Comparison of ENCODE assay signal across 26 cellular contexts in the genomic region with DNA sequence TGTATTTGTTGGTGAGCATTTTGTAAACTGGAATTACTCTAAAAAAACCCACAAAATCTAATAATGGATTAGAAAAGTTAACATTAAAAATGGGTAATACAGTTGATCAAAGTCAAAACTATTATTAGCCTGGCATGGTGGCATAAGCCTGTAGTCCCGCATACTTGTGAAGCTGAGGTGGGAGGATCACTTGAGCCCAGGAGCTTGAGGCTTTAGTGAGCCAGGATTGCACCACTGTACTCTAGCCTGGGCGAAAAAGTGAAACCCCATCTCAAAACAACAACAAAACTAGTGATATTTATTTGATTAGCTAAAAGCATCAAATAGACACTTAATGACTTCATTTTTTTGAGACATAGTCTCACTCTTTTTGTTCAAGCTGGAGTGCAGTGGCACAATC. TPM values are rescaled to one million over a fixed set of nuclear protein-coding genes. Genes with fewer than 3 reads are reported as not detected.
DNase-seq lines count a peak whose midpoint lies in the region; TF ChIP-seq lines count a peak whose summit lies in the region.
"Had no signal": no experiment of that assay in that cellular context is flagged by ENCODE, and none has a peak within 500 bp of the region (broad histone marks: within the 10 kb centered on the region; RNA-seq: fewer than 3 reads in every experiment).

No MANE protein-coding gene starts in this region.

- H3K9ac ChIP-seq in endodermal cell (ENCODE audit: extremely low read depth, low read length, poor library complexity, severe bottlenecking), result no peak overlapping the region
- H3K9ac ChIP-seq: KMS-11 had no signal

- peaks cover 48% of the 10 kb centered on the region for H3K36me3 Mint-ChIP-seq in activated T-cell treated with anti-CD3 and anti-CD28 coated beads, Interleukin-2, amount 50 U/mL, for 24 hours (ENCODE audit: low read depth)
- H3K36me3 Mint-ChIP-seq in IgD-negative memory B cell (no peaks in the 10 kb centered on the region), endodermal cell (ENCODE audit: low read depth) (peaks cover 3% of the 10 kb centered on the region)

- peaks cover 72% of the 10 kb centered on the region for H3K4me1 Mint-ChIP-seq in activated T-cell treated with anti-CD3 and anti-CD28 coated beads, Interleukin-2, amount 50 U/mL, for 24 hours (ENCODE audit: low read depth)
- H3K4me1 Mint-ChIP-seq in IgD-negative memory B cell, result peaks cover 46 to 59% (median 56%) of the 10 kb centered on the region in 3 donors
- peaks cover 14% of the 10 kb centered on the region for H3K4me1 Mint-ChIP-seq in endodermal cell

- H3K36me3 ChIP-seq in suprapubic skin (no peaks in the 10 kb centered on the region), endodermal cell (ENCODE audit: control insufficient read depth, insufficient read depth, low read length) (no peaks in the 10 kb centered on the region)
- H3K36me3 ChIP-seq: right atrium auricular region had no signal

- H3K4me3 ChIP-seq in fibroblast of villous mesenchyme (ENCODE audit: low read depth, low read length) (no peak overlapping the region), suprapubic skin (no peak overlapping the region), endodermal cell (ENCODE audit: low read length) (no peak overlapping the region)
- H3K4me3 ChIP-seq: A549, right atrium auricular region had no signal

- H3K27ac ChIP-seq in suprapubic skin (peak overlapping the region; percentile 51), endodermal cell (ENCODE audit: low read depth, low read length) (no peak overlapping the region)
- H3K27ac ChIP-seq: A549, KMS-11, right atrium auricular region had no signal

- H3K4me1 ChIP-seq in suprapubic skin, result peaks cover 59% of the 10 kb centered on the region
- H3K4me1 ChIP-seq in endodermal cell (ENCODE audit: control insufficient read depth, insufficient read depth, low read length), result no peaks in the 10 kb centered on the region

- peak overlapping the region; percentile 57 for H3K27ac Mint-ChIP-seq in activated T-cell treated with anti-CD3 and anti-CD28 coated beads, Interleukin-2, amount 50 U/mL, for 24 hours
- H3K27ac Mint-ChIP-seq in IgD-negative memory B cell (peak overlapping the region; percentile 46 to 72 (median 64)), endodermal cell (no peak overlapping the region)
- H3K27ac Mint-ChIP-seq: activated CD4-positive, alpha-beta T cell treated with anti-CD3 and anti-CD28 coated beads, Interleukin-2, amount 10 ng/mL, durations not matched to agents 24 days and 14 days; activated naive CD4-positive, alpha-beta T cell treated with anti-CD3 and anti-CD28 coated beads, Interleukin-2, amount 10 ng/mL, durations not matched to agents 7 days and 5 days; mesothelial cell of epicardium; stimulated activated naive CD8-positive, alpha-beta T cell treated with anti-CD3 and anti-CD28 coated beads, Interleukin-15, Interleukin-2, amounts not matched to agents 100 ng/mL and 50 ng/mL, for 24 hours had no signal

- no peak for DNase-seq in activated T-cell treated with anti-CD3 and anti-CD28 coated beads, Interleukin-2, amount 50 U/mL, for 24 hours
- DNase-seq in activated T-cell treated with anti-CD3 and anti-CD28 coated beads, Interleukin-2, amount 50 U/mL, for 1 hour, result no peak
- DNase-seq in fibroblast of villous mesenchyme (ENCODE audit: low read depth), result peak; percentile 40
- DNase-seq in suprapubic skin (ENCODE audit: low spot score in 2 of 2), result no peak
- DNase-seq in NCI-H748 treated with DMSO at 0.1 percent for 48 hours (lab: John Stamatoyannopoulos, UW), result no peak
- no peak for DNase-seq in NOMO-1 (lab: John Stamatoyannopoulos, UW; ENCODE audit: unreplicated experiment in 2 of 2)
- DNase-seq in endodermal cell, result no peak
- DNase-seq: activated CD4-positive, alpha-beta T cell treated with anti-CD3 and anti-CD28 coated beads, Interleukin-2, amount 10 ng/mL, durations not matched to agents 24 days and 14 days; activated naive CD4-positive, alpha-beta T cell treated with anti-CD3 and anti-CD28 coated beads, Interleukin-2, amount 10 ng/mL, durations not matched to agents 7 days and 5 days; amygdala; COR-L47; DMS79 treated with DMSO at 0.1 percent for 48 hours; dorsolateral prefrontal cortex; MV-4-11; naive thymus-derived CD4-positive, alpha-beta T cell; NCI-H510A; stimulated activated CD4-positive, alpha-beta T cell treated with anti-CD3 and anti-CD28 coated beads, Interleukin-12 subunit alpha, Interleukin-12 subunit beta, amount 100 ng/mL, for 4 hours; T-helper 2 cell; trophoblast cell had no signal

- no peaks in the 10 kb centered on the region for H3K27me3 ChIP-seq in suprapubic skin
- H3K27me3 ChIP-seq in endodermal cell (ENCODE audit: control insufficient read depth, insufficient read depth, low read length, poor library complexity, severe bottlenecking), result no peaks in the 10 kb centered on the region
- H3K27me3 ChIP-seq: dorsolateral prefrontal cortex, right atrium auricular region had no signal

- 37% methylated on average over 2 of the region's 2 CpGs for WGBS in suprapubic skin
- WGBS in endodermal cell (ENCODE audit: insufficient coverage in 1 of 2, insufficient read length in 1 of 2), 2 experiments, result 94 to 100% methylated on average over 2 of the region's 2 CpGs

- no peak for TF ChIP-seq POLR2A in suprapubic skin (IDR thresholded peaks at IDR 0.05)

- no peak overlapping the region for H3K4me3 Mint-ChIP-seq in activated T-cell treated with anti-CD3 and anti-CD28 coated beads, Interleukin-2, amount 50 U/mL, for 24 hours
- H3K4me3 Mint-ChIP-seq in IgD-negative memory B cell (peak overlapping the region in 1 of 4 donors; percentile 71), endodermal cell (no peak overlapping the region)
- H3K4me3 Mint-ChIP-seq: activated CD4-positive, alpha-beta T cell treated with anti-CD3 and anti-CD28 coated beads, Interleukin-2, amount 10 ng/mL, durations not matched to agents 24 days and 14 days; activated naive CD4-positive, alpha-beta T cell treated with anti-CD3 and anti-CD28 coated beads, Interleukin-2, amount 10 ng/mL, durations not matched to agents 7 days and 5 days; central memory CD8-positive, alpha-beta T cell; mesothelial cell of epicardium; stimulated activated naive CD8-positive, alpha-beta T cell treated with anti-CD3 and anti-CD28 coated beads, Interleukin-15, Interleukin-2, amounts not matched to agents 100 ng/mL and 50 ng/mL, for 24 hours had no signal

- H3K9me3 ChIP-seq in suprapubic skin, result no peaks in the 10 kb centered on the region
- no peaks in the 10 kb centered on the region for H3K9me3 ChIP-seq in endodermal cell (ENCODE audit: control insufficient read depth, low read length)
- H3K9me3 ChIP-seq: A549, right atrium auricular region had no signal

- no peak for TF ChIP-seq EP300 in suprapubic skin (IDR thresholded peaks at IDR 0.05)

- no peak for TF ChIP-seq CTCF in fibroblast of villous mesenchyme (IDR thresholded peaks at IDR 0.05; ENCODE audit: insufficient read depth, low read depth, low read length)
- no peak for TF ChIP-seq CTCF in suprapubic skin (IDR thresholded peaks at IDR 0.05)
- TF ChIP-seq CTCF in endodermal cell (conservative IDR thresholded peaks at IDR 0.05), result no peak

- no peaks in the 10 kb centered on the region for H3K9me3 Mint-ChIP-seq in activated T-cell treated with anti-CD3 and anti-CD28 coated beads, Interleukin-2, amount 50 U/mL, for 24 hours
- H3K9me3 Mint-ChIP-seq in IgD-negative memory B cell, result no peaks in the 10 kb centered on the region
- H3K9me3 Mint-ChIP-seq in endodermal cell, result no peaks in the 10 kb centered on the region
- H3K9me3 Mint-ChIP-seq: activated CD4-positive, alpha-beta T cell treated with anti-CD3 and anti-CD28 coated beads, Interleukin-2, amount 10 ng/mL, durations not matched to agents 24 days and 14 days; activated naive CD4-positive, alpha-beta T cell treated with anti-CD3 and anti-CD28 coated beads, Interleukin-2, amount 10 ng/mL, durations not matched to agents 7 days and 5 days; central memory CD8-positive, alpha-beta T cell; naive thymus-derived CD4-positive, alpha-beta T cell; stimulated activated naive CD8-positive, alpha-beta T cell treated with anti-CD3 and anti-CD28 coated beads, Interleukin-15, Interleukin-2, amounts not matched to agents 100 ng/mL and 50 ng/mL, for 24 hours had no signal

- no peaks in the 10 kb centered on the region for H3K27me3 Mint-ChIP-seq in activated T-cell treated with anti-CD3 and anti-CD28 coated beads, Interleukin-2, amount 50 U/mL, for 24 hours
- H3K27me3 Mint-ChIP-seq in IgD-negative memory B cell (no peaks in the 10 kb centered on the region), endodermal cell (ENCODE audit: insufficient read depth) (no peaks in the 10 kb centered on the region)
- H3K27me3 Mint-ChIP-seq: activated CD4-positive, alpha-beta T cell treated with anti-CD3 and anti-CD28 coated beads, Interleukin-2, amount 10 ng/mL, durations not matched to agents 24 days and 14 days; activated naive CD4-positive, alpha-beta T cell treated with anti-CD3 and anti-CD28 coated beads, Interleukin-2, amount 10 ng/mL, durations not matched to agents 7 days and 5 days; central memory CD8-positive, alpha-beta T cell; naive thymus-derived CD4-positive, alpha-beta T cell; stimulated activated naive CD8-positive, alpha-beta T cell treated with anti-CD3 and anti-CD28 coated beads, Interleukin-15, Interleukin-2, amounts not matched to agents 100 ng/mL and 50 ng/mL, for 24 hours had no signal

RNA-seq across cellular contexts. Expression of gene SNX1, which starts 3.6 kb away (rescaled TPM):
- polyA plus RNA-seq in IgD-negative memory B cell, result 59.6 TPM
- 33.5 and 42.7 TPM in 2 replicates for total RNA-seq in fibroblast of villous mesenchyme
- total RNA-seq in suprapubic skin, result 10 to 100 TPM; 56.4 to 96.6 (median 68.6) TPM
- 10 to 100 TPM; 54.5 to 63.0 TPM for total RNA-seq in endodermal cell
- 62.9 TPM for polyA plus RNA-seq in endodermal cell (2013, experiment 1 of 2)
- polyA plus RNA-seq in endodermal cell (2013, experiment 2 of 2), result 61.1 TPM

RNA-seq across cellular contexts. Expression of gene CIAO2A, which starts 5.7 kb away (rescaled TPM):
- polyA plus RNA-seq in IgD-negative memory B cell, result 218 TPM
- total RNA-seq in fibroblast of villous mesenchyme (55.1 and 62.6 TPM in 2 replicates), suprapubic skin (10 to 100 TPM; 19.1 to 37.0 (median 21.8) TPM), endodermal cell (10 to 100 TPM; 54.6 to 63.2 TPM)
- polyA plus RNA-seq in endodermal cell (2013, experiment 1 of 2), result 94.6 TPM
- 76.5 TPM for polyA plus RNA-seq in endodermal cell (2013, experiment 2 of 2)

RNA-seq across cellular contexts. Expression of gene SNX22, which starts 52.2 kb away (rescaled TPM):
- polyA plus RNA-seq in IgD-negative memory B cell, result 55.3 TPM
- total RNA-seq in fibroblast of villous mesenchyme, result under 0.01 and 0.32 TPM in 2 replicates
- total RNA-seq in suprapubic skin, result under 1 TPM in 3 of 4 donors, not detected in 1; 0.19 to 0.80 (median 0.64) TPM
- total RNA-seq in endodermal cell, result 1 to 10 TPM; 1.6 to 2.6 TPM
- polyA plus RNA-seq in endodermal cell (2013, experiment 1 of 2), result 0.96 TPM
- 1.1 TPM for polyA plus RNA-seq in endodermal cell (2013, experiment 2 of 2)

RNA-seq across cellular contexts. Expression of gene DAPK2, which starts 53.1 kb away (rescaled TPM):
- 7.7 TPM for polyA plus RNA-seq in IgD-negative memory B cell
- 1.3 and 8.2 TPM in 2 replicates for total RNA-seq in fibroblast of villous mesenchyme
- 10 to 100 TPM; 13.1 to 30.8 (median 26.4) TPM for total RNA-seq in suprapubic skin
- 1 to 10 TPM; 2.4 to 2.6 TPM for total RNA-seq in endodermal cell
- polyA plus RNA-seq in endodermal cell (2013, experiment 1 of 2), result 3.0 TPM
- 1.6 TPM for polyA plus RNA-seq in endodermal cell (2013, experiment 2 of 2)
- polyA plus RNA-seq: naive thymus-derived CD4-positive, alpha-beta T cell had no signal
